Comparison of ENCODE assay signal across 25 cellular contexts in genomic region chrX:47605024-47605423, GRCh38. TPM values are rescaled to one million over a fixed set of nuclear protein-coding genes. Genes with fewer than 3 reads are reported as not detected.
DNase-seq lines count a peak whose midpoint lies in the region; ATAC-seq, FAIRE-seq and TF ChIP-seq lines count a peak whose summit lies in the region.
"Had no signal": no experiment of that assay in that cellular context is flagged by ENCODE, and none has a peak within 500 bp of the region (broad histone marks: within the 10 kb centered on the region; RNA-seq: fewer than 3 reads in every experiment).

No MANE protein-coding gene starts in this region.

- H3K27ac ChIP-seq in Panc1 (ENCODE audit: low read length) (no peak overlapping the region), K562 (ENCODE audit: extremely low read depth, low read depth, low read length) (no peak overlapping the region), upper lobe of left lung (no peak overlapping the region)

- TF ChIP-seq EP300 in K562 (IDR thresholded peaks at IDR 0.05; ENCODE audit: low read length) (no peak), upper lobe of left lung (IDR thresholded peaks at IDR 0.05) (no peak)

- no peak overlapping the region for H3K9ac ChIP-seq in K562 (ENCODE audit: insufficient read depth in 1 of 2, low read depth in 2 of 2, low read length in 2 of 2)

- intact Hi-C loops in Panc1 (cut with micrococcal nuclease; ENCODE audit: unreplicated experiment) (no loop called here), K562 (cut with micrococcal nuclease) (no loop called here)

- peak; percentile 51 for ATAC-seq in Panc1
- ATAC-seq in K562, result no peak
- ATAC-seq in upper lobe of left lung (ENCODE audit: low FRiP score in 2 of 2), result no peak
- ATAC-seq: PC-3, SK-N-SH treated with all-trans-retinoic acid at 6 μM for 48 hours had no signal

- BruUV-seq in Panc1 (replicated peaks; lab: Mats Ljungman, UMichigan) (no TSS peak), K562 (replicated peaks; lab: Mats Ljungman, UMichigan) (no TSS peak)

- no peaks in the 10 kb centered on the region for H4K20me1 ChIP-seq in K562 (replicated peaks; ENCODE audit: control insufficient read depth, insufficient read depth, low read length)

- WGBS in K562 (ENCODE audit: insufficient coverage, low coverage, missing lambda C conversion rate), result 50% methylated on average over 9 of the region's 9 CpGs
- 67 to 71% methylated on average over 8 to 9 of the region's 9 CpGs for WGBS in upper lobe of left lung, 2 donors

- no peak for TF ChIP-seq RAD21 in K562 (CRISPR knock-in tag; conservative IDR thresholded peaks at IDR 0.05 in 1 of 2, IDR thresholded peaks at IDR 0.05 in 1 of 2)

- H3K79me2 ChIP-seq in K562 (ENCODE audit: control insufficient read depth, insufficient read depth, low read length), result no peaks in the 10 kb centered on the region

- CTCF ChIA-PET in Panc1 (lab: Charles Lee), result no interaction called here
- CTCF ChIA-PET in K562 (lab: Yijun Ruan, JAX; ENCODE audit: low intra/inter-chr PET ratio), result no interaction called here

- H3K36me3 ChIP-seq in Panc1 (ENCODE audit: control insufficient read depth, insufficient read depth, low read length) (no peaks in the 10 kb centered on the region), K562 (ENCODE audit: control insufficient read depth, insufficient read depth, low read length) (no peaks in the 10 kb centered on the region), upper lobe of left lung (no peaks in the 10 kb centered on the region)

- TF ChIP-seq POLR2A in K562 (conservative IDR thresholded peaks at IDR 0.05) (no peak), upper lobe of left lung (IDR thresholded peaks at IDR 0.05) (no peak)

- no peaks in the 10 kb centered on the region for H3K4me1 ChIP-seq in Panc1 (ENCODE audit: control insufficient read depth, insufficient read depth, low read length)
- peaks cover 7% of the 10 kb centered on the region in 2 experiments; a peak in 4 of 5 replicates for H3K4me1 ChIP-seq in K562 (replicated peaks in 1 of 2; ENCODE audit: control insufficient read depth in 2 of 2, insufficient read depth in 2 of 2, low read length in 2 of 2)
- H3K4me1 ChIP-seq in upper lobe of left lung, result no peaks in the 10 kb centered on the region

- H3K4me3 ChIP-seq in Panc1 (ENCODE audit: low read depth in 2 of 2, low read length in 2 of 2) (no peak overlapping the region), K562 (no peak overlapping the region), upper lobe of left lung (no peak overlapping the region)

- no peaks in the 10 kb centered on the region for H3K27me3 ChIP-seq in Panc1 (ENCODE audit: control insufficient read depth, insufficient read depth, low read length)
- H3K27me3 ChIP-seq in K562 (ENCODE audit: control insufficient read depth in 2 of 2, insufficient read depth in 2 of 2, low read length in 2 of 2), result no peaks in the 10 kb centered on the region
- H3K27me3 ChIP-seq in upper lobe of left lung, result no peaks in the 10 kb centered on the region

- H2AFZ ChIP-seq in K562 (ENCODE audit: low read depth, low read length), result no peak overlapping the region

- DNase-seq in CD1c-positive myeloid dendritic cell (ENCODE audit: extremely low spot score), result peak; percentile 59
- peak; percentile 39 to 44 for DNase-seq in Kasumi-1 (lab: John Stamatoyannopoulos, UW)
- DNase-seq in Panc1 (ENCODE audit: low read depth, low spot score), result no peak
- DNase-seq in K562 (ENCODE audit: extremely low read depth in 1 of 4, low spot score in 3 of 4), result no peak
- DNase-seq in NCI-H82 (lab: John Stamatoyannopoulos, UW), result no peak
- DNase-seq in dermis blood vessel endothelial cell, result no peak
- DNase-seq in NCI-H1694 (lab: John Stamatoyannopoulos, UW), result no peak
- DNase-seq in upper lobe of left lung, result no peak
- DNase-seq: AML-193; C1 segment of cervical spinal cord; Calu3; CD8-positive, alpha-beta memory T cell; DMS153; IMR-90; Karpas-422; NCI-H1105; NCI-H146; NCI-H2029 treated with DMSO at 0.1 percent for 48 hours; NCI-H524 treated with DMSO at 0.1 percent for 48 hours; PC-3; RPMI8226; SHP77 had no signal

- no peak for TF ChIP-seq CTCF in Panc1 (IDR thresholded peaks at IDR 0.05)
- TF ChIP-seq CTCF in K562 (IDR thresholded peaks at IDR 0.05 in 2 of 3, conservative IDR thresholded peaks at IDR 0.05 in 1 of 3; ENCODE audit: insufficient read depth in 2 of 3, low read depth in 1 of 3, low read length in 3 of 3), result no peak
- TF ChIP-seq CTCF in upper lobe of left lung (IDR thresholded peaks at IDR 0.05), result no peak

- H3K9me1 ChIP-seq in K562 (ENCODE audit: control insufficient read depth, insufficient read depth, low read length), result no peaks in the 10 kb centered on the region

- POLR2A ChIA-PET in Panc1 (lab: Charles Lee) (no interaction called here), K562 (lab: Yijun Ruan, JAX) (no interaction called here)

- H3K9me3 ChIP-seq in Panc1 (ENCODE audit: control insufficient read depth, insufficient read depth, low read depth, low read length), result no peaks in the 10 kb centered on the region
- 0 out of 2 replicates have a peak, but pooled peaks cover 2% of the 10 kb centered on the region for H3K9me3 ChIP-seq in K562 (replicated peaks; ENCODE audit: control insufficient read depth, insufficient read depth, low read depth, low read length)
- H3K9me3 ChIP-seq in upper lobe of left lung, result peaks cover 0 to 7% (median 0%) of the 10 kb centered on the region in 4 donors

- FAIRE-seq in K562 (lab: Jason Lieb, UNC), result no peak
- FAIRE-seq: GM19239 had no signal

- no peak overlapping the region for H3K4me2 ChIP-seq in K562 (ENCODE audit: insufficient read depth, low read length)

- in situ Hi-C loops in Panc1 (cut with HindIII; ENCODE audit: low pct_unique_long_range_greater_than_20kb, low sequenced_read_pairs), result no loop called here
- in situ Hi-C loops in K562 (cut with MboI), result no loop called here

RNA-seq across cellular contexts. Expression of gene SYN1, which starts 14.6 kb away (rescaled TPM):
- 1.0 TPM for total RNA-seq in Panc1 (2021; ENCODE audit: unreplicated experiment)
- polyA plus RNA-seq in Panc1 (2012; ENCODE audit: insufficient read length), result 1.4 TPM
- total RNA-seq in K562 (2011; cell fraction: chromatin; rRNA removed; ENCODE audit: low replicate concordance), result 0.88 and 1.1 TPM in 2 replicates
- 0.26 TPM in 1 of 2 replicates, not detected in the other for total RNA-seq in K562 (2011; cell fraction: nucleolus; rRNA removed)
- total RNA-seq in K562 (2011; cell fraction: nucleoplasm; rRNA removed), result 0.66 TPM in 1 of 2 replicates, not detected in the other
- total RNA-seq in K562 (2014; rRNA removed), result 0.18 TPM in 1 of 2 replicates, not detected in the other
- total RNA-seq in K562 (2014; rRNA removed; fragmentation: Illumina TruSeq; extraction: Trizol), result 0.10 and 0.15 TPM in 2 replicates
- not detected in 2 replicates for total RNA-seq in K562 (2015; rRNA removed; fragmentation: Illumina TruSeq; extraction: Trizol)
- total RNA-seq in K562 (2021), result 0.24 and 0.38 TPM in 2 replicates
- polyA plus RNA-seq in K562 (2011; rRNA removed), result 0.01 and 0.12 TPM in 2 replicates
- polyA plus RNA-seq in K562 (2011; cell fraction: cytosol; rRNA removed), result 0.10 and 0.15 TPM in 2 replicates
- polyA plus RNA-seq in K562 (2011; cell fraction: nucleus; rRNA removed), result 0.18 and 0.42 TPM in 2 replicates
- polyA plus RNA-seq in K562 (2012), result 0.30 and 0.66 TPM in 2 replicates
- polyA plus RNA-seq in K562 (2014; fragmentation: Illumina TruSeq; extraction: Trizol), result 0.14 and 0.28 TPM in 2 replicates
- under 1 TPM in 1 of 2 experiments, not detected in 1; 0.07 TPM for polyA plus RNA-seq in K562 (2014; fragmentation: Nextera tagmentation; extraction: Ambion mirVana)
- polyA plus RNA-seq in K562 (2014; rRNA removed), result 0.24 TPM in 1 of 2 replicates, not detected in the other
- polyA minus RNA-seq in K562 (2011; rRNA and poly(A)+ RNA removed), result 0.09 and 1.2 TPM in 2 replicates
- polyA minus RNA-seq in K562 (2011; cell fraction: cytosol; rRNA and poly(A)+ RNA removed), result 0.36 and 1.2 TPM in 2 replicates
- polyA minus RNA-seq in K562 (2011; cell fraction: nucleus; rRNA and poly(A)+ RNA removed), result 0.13 and 0.22 TPM in 2 replicates
- 0.05 TPM in 1 of 2 replicates, not detected in the other for total RNA-seq in dermis blood vessel endothelial cell
- 10 to 100 TPM in 1 of 6 donors, 1 to 10 TPM in 1, under 1 TPM in 4; 0.20 to 11.5 (median 0.56) TPM for total RNA-seq in upper lobe of left lung
- total RNA-seq: H4, PC-3 had no signal

RNA-seq across cellular contexts. Expression of gene TIMP1, which starts 22.8 kb away (rescaled TPM):
- total RNA-seq in Panc1 (2021; ENCODE audit: unreplicated experiment) (131 TPM), K562 (2014; rRNA removed) (203 and 272 TPM in 2 replicates), K562 (2014; rRNA removed; fragmentation: Illumina TruSeq; extraction: Trizol) (107 and 115 TPM in 2 replicates), K562 (2015; rRNA removed; fragmentation: Illumina TruSeq; extraction: Trizol) (187 and 190 TPM in 2 replicates), K562 (2021) (264 and 292 TPM in 2 replicates), dermis blood vessel endothelial cell (66.4 and 102 TPM in 2 replicates), upper lobe of left lung (100 to 1,000 TPM in 4 of 6 donors, 10 to 100 TPM in 2; 54.5 to 420 (median 163) TPM)
- 129 TPM for polyA plus RNA-seq in Panc1 (2012; ENCODE audit: insufficient read length)
- total RNA-seq in K562 (2011; cell fraction: chromatin; rRNA removed; ENCODE audit: low replicate concordance), result 280 and 965 TPM in 2 replicates
- total RNA-seq in K562 (2011; cell fraction: nucleolus; rRNA removed), result 1,302 and 2,067 TPM in 2 replicates
- 1,014 and 1,106 TPM in 2 replicates for total RNA-seq in K562 (2011; cell fraction: nucleoplasm; rRNA removed)
- polyA plus RNA-seq in K562 (2011; rRNA removed) (436 and 513 TPM in 2 replicates), K562 (2014; fragmentation: Illumina TruSeq; extraction: Trizol) (273 and 317 TPM in 2 replicates), K562 (2014; fragmentation: Nextera tagmentation; extraction: Ambion mirVana) (100 to 1,000 TPM; 530 to 699 TPM), K562 (2014; rRNA removed) (167 and 174 TPM in 2 replicates)
- polyA plus RNA-seq in K562 (2011; cell fraction: cytosol; rRNA removed), result 819 and 2,428 TPM in 2 replicates
- 230 and 506 TPM in 2 replicates for polyA plus RNA-seq in K562 (2011; cell fraction: nucleus; rRNA removed)
- 447 and 511 TPM in 2 replicates for polyA plus RNA-seq in K562 (2012)
- 359 and 800 TPM in 2 replicates for polyA minus RNA-seq in K562 (2011; rRNA and poly(A)+ RNA removed)
- polyA minus RNA-seq in K562 (2011; cell fraction: cytosol; rRNA and poly(A)+ RNA removed), result 495 and 903 TPM in 2 replicates
- polyA minus RNA-seq in K562 (2011; cell fraction: nucleus; rRNA and poly(A)+ RNA removed), result 104 and 113 TPM in 2 replicates

RNA-seq across cellular contexts. Expression of gene CFP, which starts 24.7 kb away (rescaled TPM):
- 0.59 TPM for total RNA-seq in Panc1 (2021; ENCODE audit: unreplicated experiment)
- polyA plus RNA-seq in Panc1 (2012; ENCODE audit: insufficient read length), result 0.94 TPM
- 0.92 and 1.3 TPM in 2 replicates for total RNA-seq in K562 (2011; cell fraction: chromatin; rRNA removed; ENCODE audit: low replicate concordance)
- total RNA-seq in K562 (2011; cell fraction: nucleolus; rRNA removed), result 0.53 and 0.67 TPM in 2 replicates
- total RNA-seq in K562 (2011; cell fraction: nucleoplasm; rRNA removed), result 1.1 and 1.2 TPM in 2 replicates
- total RNA-seq in K562 (2014; rRNA removed), result 0.41 and 2.1 TPM in 2 replicates
- total RNA-seq in K562 (2014; rRNA removed; fragmentation: Illumina TruSeq; extraction: Trizol), result 0.26 and 0.55 TPM in 2 replicates
- 1.1 and 1.5 TPM in 2 replicates for total RNA-seq in K562 (2015; rRNA removed; fragmentation: Illumina TruSeq; extraction: Trizol)
- total RNA-seq in K562 (2021), result 0.89 and 2.0 TPM in 2 replicates
- 0.28 and 0.93 TPM in 2 replicates for polyA plus RNA-seq in K562 (2011; rRNA removed)
- polyA plus RNA-seq in K562 (2011; cell fraction: cytosol; rRNA removed), result 0.72 and 0.88 TPM in 2 replicates
- 0.68 and 0.97 TPM in 2 replicates for polyA plus RNA-seq in K562 (2011; cell fraction: nucleus; rRNA removed)
- 2.0 and 5.5 TPM in 2 replicates for polyA plus RNA-seq in K562 (2012)
- polyA plus RNA-seq in K562 (2014; fragmentation: Illumina TruSeq; extraction: Trizol), result 0.79 and 1.2 TPM in 2 replicates
- under 1 TPM; 0.18 to 0.28 TPM for polyA plus RNA-seq in K562 (2014; fragmentation: Nextera tagmentation; extraction: Ambion mirVana)
- polyA plus RNA-seq in K562 (2014; rRNA removed), result 1.2 and 2.0 TPM in 2 replicates
- 0.07 and 0.09 TPM in 2 replicates for polyA minus RNA-seq in K562 (2011; rRNA and poly(A)+ RNA removed)
- polyA minus RNA-seq in K562 (2011; cell fraction: cytosol; rRNA and poly(A)+ RNA removed), result 0.48 TPM in 1 of 2 replicates, not detected in the other
- 0.27 and 0.56 TPM in 2 replicates for polyA minus RNA-seq in K562 (2011; cell fraction: nucleus; rRNA and poly(A)+ RNA removed)
- 0.19 and 0.85 TPM in 2 replicates for total RNA-seq in dermis blood vessel endothelial cell
- total RNA-seq in upper lobe of left lung, result 10 to 100 TPM in 5 of 6 donors, 1 to 10 TPM in 1; 9.1 to 40.6 (median 14.1) TPM
- total RNA-seq: H4 had no signal

RNA-seq across cellular contexts. Expression of gene ARAF, which starts 44.0 kb away (rescaled TPM):
- total RNA-seq in Panc1 (2021; ENCODE audit: unreplicated experiment) (87.9 TPM), K562 (2014; rRNA removed) (22.2 and 24.5 TPM in 2 replicates), K562 (2014; rRNA removed; fragmentation: Illumina TruSeq; extraction: Trizol) (21.4 and 22.1 TPM in 2 replicates), K562 (2015; rRNA removed; fragmentation: Illumina TruSeq; extraction: Trizol) (26.1 and 29.4 TPM in 2 replicates), K562 (2021) (67.7 and 70.0 TPM in 2 replicates), dermis blood vessel endothelial cell (10.4 and 17.7 TPM in 2 replicates), upper lobe of left lung (100 to 1,000 TPM in 2 of 6 donors, 10 to 100 TPM in 4; 42.0 to 104 (median 85.2) TPM)
- polyA plus RNA-seq in Panc1 (2012; ENCODE audit: insufficient read length), result 76.8 TPM
- total RNA-seq in K562 (2011; cell fraction: chromatin; rRNA removed; ENCODE audit: low replicate concordance), result 73.6 and 169 TPM in 2 replicates
- 112 and 121 TPM in 2 replicates for total RNA-seq in K562 (2011; cell fraction: nucleolus; rRNA removed)
- 88.2 and 117 TPM in 2 replicates for total RNA-seq in K562 (2011; cell fraction: nucleoplasm; rRNA removed)
- polyA plus RNA-seq in K562 (2011; rRNA removed) (43.0 and 57.6 TPM in 2 replicates), K562 (2014; fragmentation: Illumina TruSeq; extraction: Trizol) (48.1 and 60.1 TPM in 2 replicates), K562 (2014; fragmentation: Nextera tagmentation; extraction: Ambion mirVana) (1 to 10 TPM; 5.5 to 8.8 TPM), K562 (2014; rRNA removed) (38.6 and 42.0 TPM in 2 replicates)
- polyA plus RNA-seq in K562 (2011; cell fraction: cytosol; rRNA removed), result 38.6 and 60.5 TPM in 2 replicates
- polyA plus RNA-seq in K562 (2011; cell fraction: nucleus; rRNA removed), result 132 and 195 TPM in 2 replicates
- 46.8 and 58.0 TPM in 2 replicates for polyA plus RNA-seq in K562 (2012)
- polyA minus RNA-seq in K562 (2011; rRNA and poly(A)+ RNA removed), result 50.5 and 58.7 TPM in 2 replicates
- polyA minus RNA-seq in K562 (2011; cell fraction: cytosol; rRNA and poly(A)+ RNA removed), result 33.5 and 38.0 TPM in 2 replicates
- 54.1 and 55.8 TPM in 2 replicates for polyA minus RNA-seq in K562 (2011; cell fraction: nucleus; rRNA and poly(A)+ RNA removed)

RNA-seq across cellular contexts. Expression of gene ELK1, which starts 45.3 kb away (rescaled TPM):
- total RNA-seq in Panc1 (2021; ENCODE audit: unreplicated experiment), result 64.6 TPM
- polyA plus RNA-seq in Panc1 (2012; ENCODE audit: insufficient read length), result 48.1 TPM
- total RNA-seq in K562 (2011; cell fraction: chromatin; rRNA removed; ENCODE audit: low replicate concordance), result 32.0 and 32.5 TPM in 2 replicates
- 20.1 and 21.2 TPM in 2 replicates for total RNA-seq in K562 (2011; cell fraction: nucleolus; rRNA removed)
- total RNA-seq in K562 (2011; cell fraction: nucleoplasm; rRNA removed), result 32.9 and 71.1 TPM in 2 replicates
- total RNA-seq in K562 (2014; rRNA removed), result 37.8 and 47.8 TPM in 2 replicates
- 23.6 and 24.5 TPM in 2 replicates for total RNA-seq in K562 (2014; rRNA removed; fragmentation: Illumina TruSeq; extraction: Trizol)
- 21.2 and 21.6 TPM in 2 replicates for total RNA-seq in K562 (2015; rRNA removed; fragmentation: Illumina TruSeq; extraction: Trizol)
- total RNA-seq in K562 (2021), result 62.5 and 74.9 TPM in 2 replicates
- 26.5 and 29.5 TPM in 2 replicates for polyA plus RNA-seq in K562 (2011; rRNA removed)
- polyA plus RNA-seq in K562 (2011; cell fraction: cytosol; rRNA removed), result 36.1 and 65.1 TPM in 2 replicates
- 31.3 and 44.0 TPM in 2 replicates for polyA plus RNA-seq in K562 (2011; cell fraction: nucleus; rRNA removed)
- 40.7 and 46.4 TPM in 2 replicates for polyA plus RNA-seq in K562 (2012)
- polyA plus RNA-seq in K562 (2014; fragmentation: Illumina TruSeq; extraction: Trizol), result 49.6 and 65.2 TPM in 2 replicates
- polyA plus RNA-seq in K562 (2014; fragmentation: Nextera tagmentation; extraction: Ambion mirVana), result 1 to 10 TPM; 4.4 to 4.6 TPM
- polyA plus RNA-seq in K562 (2014; rRNA removed), result 30.0 and 30.1 TPM in 2 replicates
- 17.1 and 17.8 TPM in 2 replicates for polyA minus RNA-seq in K562 (2011; rRNA and poly(A)+ RNA removed)
- 26.9 and 30.2 TPM in 2 replicates for polyA minus RNA-seq in K562 (2011; cell fraction: cytosol; rRNA and poly(A)+ RNA removed)
- polyA minus RNA-seq in K562 (2011; cell fraction: nucleus; rRNA and poly(A)+ RNA removed), result 9.4 and 10.1 TPM in 2 replicates
- total RNA-seq in dermis blood vessel endothelial cell, result 13.4 and 17.6 TPM in 2 replicates
- total RNA-seq in upper lobe of left lung, result 10 to 100 TPM; 11.5 to 30.4 (median 21.5) TPM

Comparison
In these comparisons a context has a peak if more than half of its experiments do, and no peak if none do; other contexts are left out.
1. DNase-seq: peak in CD1c-positive myeloid dendritic cell (single experiment) and Kasumi-1 (2 of 2); none in Panc1 (single experiment), K562 (0 of 4), NCI-H82 (single experiment), dermis blood vessel endothelial cell (single experiment), NCI-H1694 (single experiment) and upper lobe of left lung (0 of 2).